In genomic region chrX:43758044-43758443, GRCh38 we compare ENCODE assay signal across 32 cellular contexts.
DNase-seq lines count a peak whose midpoint lies in the region; ATAC-seq and TF ChIP-seq lines count a peak whose summit lies in the region.
"Had no signal": no experiment of that assay in that cellular context is flagged by ENCODE, and none has a peak within 500 bp of the region (broad histone marks: within the 10 kb centered on the region; RNA-seq: fewer than 3 reads in every experiment).

No MANE protein-coding gene starts in this region.

- no peak for DNase-seq in activated T-helper 2 cell treated with anti-CD3 and anti-CD28 coated beads, Interferon-gamma antibody, Interleukin-2, Interleukin-4, amounts not matched to agents 10 μg/mL and 5 μg/mL and 100 μg/mL, durations not matched to agents 14 hours and 24 hours and 36 hours (ENCODE audit: low spot score)
- no peak for DNase-seq in stimulated activated effector memory CD8-positive, alpha-beta T cell treated with anti-CD3 and anti-CD28 coated beads, Interleukin-12 subunit alpha, Interleukin-12 subunit beta, amount 100 ng/mL, for 72 hours (ENCODE audit: low spot score in 2 of 2)
- DNase-seq in NCI-H1092 (lab: John Stamatoyannopoulos, UW) (no peak), colonic mucosa (no peak), right cardiac atrium (no peak)
- DNase-seq: 8988T; ACHN; AML-193; BE2C; C1 segment of cervical spinal cord; Caco-2; Calu3; CD4-positive, alpha-beta memory T cell; CD4-positive, alpha-beta T cell; CD4-positive, CD25-positive, alpha-beta regulatory T cell; CD8-positive, alpha-beta memory T cell; CD8-positive, alpha-beta T cell; COR-L47; DMS 273 treated with DMSO at 0.1 percent for 48 hours; DMS153; DMS79; DMS79 treated with DMSO at 0.1 percent for 48 hours; DND-41; EL had no signal

- intact Hi-C loops in activated T-helper 2 cell treated with anti-CD3 and anti-CD28 coated beads, Interferon-gamma antibody, Interleukin-2, Interleukin-4, amounts not matched to agents 10 μg/mL and 5 μg/mL and 100 μg/mL, durations not matched to agents 14 hours and 24 hours and 36 hours (cut with micrococcal nuclease): loop anchor here (10.0 kb wide), 1 partner anchor 413 kb away; no protein-coding TSS in a partner anchor
- intact Hi-C loops in colonic mucosa (cut with DNase I) (loop anchor here (10.0 kb wide), 1 partner anchor 413 kb away; no protein-coding TSS in a partner anchor), right cardiac atrium (cut with DNase I) (loop anchor here in 1 of 4 donors (10.0 kb wide), 1 partner anchor 193 kb away; no protein-coding TSS in a partner anchor)

- peak; percentile 9 for ATAC-seq in activated T-helper 17 cell treated with anti-CD3 and anti-CD28 coated beads, Interleukin-2, amount 50 U/mL, for 72 hours (replicated peaks)
- peak; percentile 72 for ATAC-seq in stimulated activated effector memory CD8-positive, alpha-beta T cell treated with anti-CD3 and anti-CD28 coated beads, Interleukin-12 subunit alpha, Interleukin-12 subunit beta, amount 100 ng/mL, for 72 hours
- ATAC-seq in right cardiac atrium: no peak
- ATAC-seq: A549; CD8-positive, alpha-beta T cell had no signal

- H3K4me3 Mint-ChIP-seq in activated T-helper 17 cell treated with anti-CD3 and anti-CD28 coated beads, Interleukin-2, amount 50 U/mL, for 72 hours: no peak overlapping the region
- no peak overlapping the region for H3K4me3 Mint-ChIP-seq in activated T-helper 2 cell treated with anti-CD3 and anti-CD28 coated beads, Interferon-gamma antibody, Interleukin-2, Interleukin-4, amounts not matched to agents 10 μg/mL and 5 μg/mL and 100 μg/mL, durations not matched to agents 14 hours and 24 hours and 36 hours (ENCODE audit: low read depth)
- no peak overlapping the region for H3K4me3 Mint-ChIP-seq in stimulated activated effector memory CD8-positive, alpha-beta T cell treated with anti-CD3 and anti-CD28 coated beads, Interleukin-12 subunit alpha, Interleukin-12 subunit beta, amount 100 ng/mL, for 72 hours
- H3K4me3 Mint-ChIP-seq: B cell; CD14-positive monocyte; CD4-positive, alpha-beta memory T cell; CD4-positive, alpha-beta T cell; CD4-positive, CD25-positive, alpha-beta regulatory T cell; CD8-positive, alpha-beta memory T cell; CD8-positive, alpha-beta T cell had no signal

- WGBS in right cardiac atrium: 91% methylated on average over 7 of the region's 7 CpGs

- H3K9me3 ChIP-seq in colonic mucosa (no peaks in the 10 kb centered on the region), right cardiac atrium (ENCODE audit: control insufficient read depth, low read length) (no peaks in the 10 kb centered on the region)
- H3K9me3 ChIP-seq: A549; BE2C; BLaER1; BLaER1 treated with 17β-estradiol and CSF1 and Interleukin-3, amounts not matched to agents 10 nM and 100 nM; Caco-2 had no signal

- no peaks in the 10 kb centered on the region for H3K27me3 Mint-ChIP-seq in activated T-helper 17 cell treated with anti-CD3 and anti-CD28 coated beads, Interleukin-2, amount 50 U/mL, for 72 hours
- no peaks in the 10 kb centered on the region for H3K27me3 Mint-ChIP-seq in activated T-helper 2 cell treated with anti-CD3 and anti-CD28 coated beads, Interferon-gamma antibody, Interleukin-2, Interleukin-4, amounts not matched to agents 10 μg/mL and 5 μg/mL and 100 μg/mL, durations not matched to agents 14 hours and 24 hours and 36 hours (ENCODE audit: low read depth)
- H3K27me3 Mint-ChIP-seq: B cell; CD4-positive, alpha-beta T cell; CD4-positive, CD25-positive, alpha-beta regulatory T cell had no signal

- no peak overlapping the region for H3K27ac Mint-ChIP-seq in activated T-helper 17 cell treated with anti-CD3 and anti-CD28 coated beads, Interleukin-2, amount 50 U/mL, for 72 hours
- H3K27ac Mint-ChIP-seq in activated T-helper 2 cell treated with anti-CD3 and anti-CD28 coated beads, Interferon-gamma antibody, Interleukin-2, Interleukin-4, amounts not matched to agents 10 μg/mL and 5 μg/mL and 100 μg/mL, durations not matched to agents 14 hours and 24 hours and 36 hours: peak overlapping the region; percentile 26
- H3K27ac Mint-ChIP-seq in stimulated activated effector memory CD8-positive, alpha-beta T cell treated with anti-CD3 and anti-CD28 coated beads, Interleukin-12 subunit alpha, Interleukin-12 subunit beta, amount 100 ng/mL, for 72 hours: no peak overlapping the region
- H3K27ac Mint-ChIP-seq: B cell; CD4-positive, alpha-beta memory T cell; CD4-positive, alpha-beta T cell; CD4-positive, CD25-positive, alpha-beta regulatory T cell; CD8-positive, alpha-beta memory T cell; CD8-positive, alpha-beta T cell had no signal

- H3K27ac ChIP-seq in colonic mucosa (no peak overlapping the region), right cardiac atrium (ENCODE audit: low read length) (no peak overlapping the region)
- H3K27ac ChIP-seq: 22Rv1; A549; BLaER1; BLaER1 treated with 17β-estradiol and CSF1 and Interleukin-3, amounts not matched to agents 10 nM and 100 nM; C4-2B had no signal

- H3K36me3 Mint-ChIP-seq in activated T-helper 17 cell treated with anti-CD3 and anti-CD28 coated beads, Interleukin-2, amount 50 U/mL, for 72 hours (ENCODE audit: low read depth): no peaks in the 10 kb centered on the region
- no peaks in the 10 kb centered on the region for H3K36me3 Mint-ChIP-seq in activated T-helper 2 cell treated with anti-CD3 and anti-CD28 coated beads, Interferon-gamma antibody, Interleukin-2, Interleukin-4, amounts not matched to agents 10 μg/mL and 5 μg/mL and 100 μg/mL, durations not matched to agents 14 hours and 24 hours and 36 hours (ENCODE audit: low read depth)
- H3K36me3 Mint-ChIP-seq in stimulated activated effector memory CD8-positive, alpha-beta T cell treated with anti-CD3 and anti-CD28 coated beads, Interleukin-12 subunit alpha, Interleukin-12 subunit beta, amount 100 ng/mL, for 72 hours: no peaks in the 10 kb centered on the region
- H3K36me3 Mint-ChIP-seq: CD14-positive monocyte; CD4-positive, alpha-beta memory T cell; CD4-positive, CD25-positive, alpha-beta regulatory T cell; CD8-positive, alpha-beta memory T cell; CD8-positive, alpha-beta T cell had no signal

- H3K9ac ChIP-seq in colonic mucosa (ENCODE audit: low read depth in 2 of 2, low read length in 2 of 2): no peak overlapping the region
- H3K9ac ChIP-seq: BLaER1; BLaER1 treated with 17β-estradiol and CSF1 and Interleukin-3, amounts not matched to agents 10 nM and 100 nM had no signal

- H3K4me1 ChIP-seq in colonic mucosa (no peaks in the 10 kb centered on the region), right cardiac atrium (ENCODE audit: control insufficient read depth, insufficient read depth, low read length) (no peaks in the 10 kb centered on the region)
- H3K4me1 ChIP-seq: A549; BE2C; BLaER1; BLaER1 treated with 17β-estradiol and CSF1 and Interleukin-3, amounts not matched to agents 10 nM and 100 nM; Caco-2 had no signal

- TF ChIP-seq CTCF in colonic mucosa (IDR thresholded peaks at IDR 0.05): no peak

- H3K36me3 ChIP-seq in colonic mucosa: no peaks in the 10 kb centered on the region
- H3K36me3 ChIP-seq: BE2C; BLaER1; BLaER1 treated with 17β-estradiol and CSF1 and Interleukin-3, amounts not matched to agents 10 nM and 100 nM had no signal

- no peaks in the 10 kb centered on the region for H3K27me3 ChIP-seq in colonic mucosa
- no peaks in the 10 kb centered on the region for H3K27me3 ChIP-seq in right cardiac atrium (ENCODE audit: control insufficient read depth, insufficient read depth)
- H3K27me3 ChIP-seq: BE2C had no signal

- no peak overlapping the region for H3K4me3 ChIP-seq in colonic mucosa
- no peak overlapping the region for H3K4me3 ChIP-seq in right cardiac atrium (ENCODE audit: low read length)
- H3K4me3 ChIP-seq: A549; BLaER1; BLaER1 treated with 17β-estradiol and CSF1 and Interleukin-3, amounts not matched to agents 10 nM and 100 nM had no signal

- H3K4me1 Mint-ChIP-seq in activated T-helper 17 cell treated with anti-CD3 and anti-CD28 coated beads, Interleukin-2, amount 50 U/mL, for 72 hours: peaks cover 5% of the 10 kb centered on the region
- peaks cover 22% of the 10 kb centered on the region for H3K4me1 Mint-ChIP-seq in activated T-helper 2 cell treated with anti-CD3 and anti-CD28 coated beads, Interferon-gamma antibody, Interleukin-2, Interleukin-4, amounts not matched to agents 10 μg/mL and 5 μg/mL and 100 μg/mL, durations not matched to agents 14 hours and 24 hours and 36 hours (ENCODE audit: low read depth)
- H3K4me1 Mint-ChIP-seq in stimulated activated effector memory CD8-positive, alpha-beta T cell treated with anti-CD3 and anti-CD28 coated beads, Interleukin-12 subunit alpha, Interleukin-12 subunit beta, amount 100 ng/mL, for 72 hours: no peaks in the 10 kb centered on the region
- H3K4me1 Mint-ChIP-seq: B cell; CD4-positive, alpha-beta memory T cell; CD4-positive, CD25-positive, alpha-beta regulatory T cell; CD8-positive, alpha-beta memory T cell had no signal

- no peaks in the 10 kb centered on the region for H3K9me3 Mint-ChIP-seq in activated T-helper 17 cell treated with anti-CD3 and anti-CD28 coated beads, Interleukin-2, amount 50 U/mL, for 72 hours
- no peaks in the 10 kb centered on the region for H3K9me3 Mint-ChIP-seq in activated T-helper 2 cell treated with anti-CD3 and anti-CD28 coated beads, Interferon-gamma antibody, Interleukin-2, Interleukin-4, amounts not matched to agents 10 μg/mL and 5 μg/mL and 100 μg/mL, durations not matched to agents 14 hours and 24 hours and 36 hours
- H3K9me3 Mint-ChIP-seq in stimulated activated effector memory CD8-positive, alpha-beta T cell treated with anti-CD3 and anti-CD28 coated beads, Interleukin-12 subunit alpha, Interleukin-12 subunit beta, amount 100 ng/mL, for 72 hours: no peaks in the 10 kb centered on the region
- H3K9me3 Mint-ChIP-seq: CD4-positive, alpha-beta T cell; CD8-positive, alpha-beta memory T cell; CD8-positive, alpha-beta T cell had no signal

Comparison
In these comparisons a context has a peak if more than half of its experiments do, and no peak if none do; other contexts are left out.
1. ATAC-seq: peak in activated T-helper 17 cell treated with anti-CD3 and anti-CD28 coated beads, Interleukin-2, amount 50 U/mL, for 72 hours (single experiment) and stimulated activated effector memory CD8-positive, alpha-beta T cell treated with anti-CD3 and anti-CD28 coated beads, Interleukin-12 subunit alpha, Interleukin-12 subunit beta, amount 100 ng/mL, for 72 hours (single experiment); none in right cardiac atrium (0 of 2).